In genomic region chr1:210816136-210816535, GRCh38 we compare ENCODE assay signal across 1 cellular context.
TF ChIP-seq lines count a peak whose summit lies in the region.

No MANE protein-coding gene starts in this region.

TF ChIP-seq in H1, 55 proteins besides CTCF, POLR2A, EP300 and RAD21:
- no peak for TF ChIP-seq RXRA (IDR thresholded peaks at IDR 0.05; ENCODE audit: insufficient read depth, low read depth, low read length)
- no peak for TF ChIP-seq MAX (IDR thresholded peaks at IDR 0.05)
- TF ChIP-seq SRF (IDR thresholded peaks at IDR 0.05; ENCODE audit: low read depth, low read length) = no peak
- no peak for TF ChIP-seq PHF8 (conservative IDR thresholded peaks at IDR 0.05; ENCODE audit: low read depth, low read length)
- no peak for TF ChIP-seq CHD2 (IDR thresholded peaks at IDR 0.05; ENCODE audit: low read length)
- TF ChIP-seq SUZ12 (IDR thresholded peaks at IDR 0.05; ENCODE audit: low read length) = no peak
- TF ChIP-seq SAP30 (IDR thresholded peaks at IDR 0.05; ENCODE audit: insufficient read depth, insufficient replicate concordance, low read length) = no peak
- TF ChIP-seq GABPA (IDR thresholded peaks at IDR 0.05; ENCODE audit: borderline replicate concordance, insufficient read depth, low read length) = no peak
- TF ChIP-seq, protein P1, sequence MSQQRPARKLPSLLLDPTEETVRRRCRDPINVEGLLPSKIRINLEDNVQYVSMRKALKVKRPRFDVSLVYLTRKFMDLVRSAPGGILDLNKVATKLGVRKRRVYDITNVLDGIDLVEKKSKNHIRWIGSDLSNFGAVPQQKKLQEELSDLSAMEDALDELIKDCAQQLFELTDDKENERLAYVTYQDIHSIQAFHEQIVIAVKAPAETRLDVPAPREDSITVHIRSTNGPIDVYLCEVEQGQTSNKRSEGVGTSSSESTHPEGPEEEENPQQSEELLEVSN (IDR thresholded peaks at IDR 0.05) = no peak
- TF ChIP-seq RBBP5 (IDR thresholded peaks at IDR 0.05; ENCODE audit: borderline replicate concordance, low read depth, low read length) = no peak
- TF ChIP-seq KDM1A (IDR thresholded peaks at IDR 0.05; ENCODE audit: borderline replicate concordance, low read length) = no peak
- no peak for TF ChIP-seq SIRT6 (IDR thresholded peaks at IDR 0.05; ENCODE audit: low read length)
- TF ChIP-seq CHD7 (IDR thresholded peaks at IDR 0.05; ENCODE audit: insufficient replicate concordance, low read length) = no peak
- no peak for TF ChIP-seq SIX5 (IDR thresholded peaks at IDR 0.05; ENCODE audit: low read depth, low read length)
- no peak for TF ChIP-seq ATF2 (IDR thresholded peaks at IDR 0.05; ENCODE audit: low read length)
- no peak for TF ChIP-seq POU5F1 (IDR thresholded peaks at IDR 0.05; ENCODE audit: low read depth, low read length)
- TF ChIP-seq JUN (IDR thresholded peaks at IDR 0.05; ENCODE audit: low read depth, low read length) = no peak
- TF ChIP-seq CBX8 (IDR thresholded peaks at IDR 0.05; ENCODE audit: borderline replicate concordance, low read depth, low read length) = no peak
